25 cellular contexts compared by ENCODE assay signal in genomic region chr5:95424016-95424415, GRCh38. TPM values are rescaled to one million over a fixed set of nuclear protein-coding genes. Genes with fewer than 3 reads are reported as not detected.
DNase-seq lines count a peak whose midpoint lies in the region; ATAC-seq and TF ChIP-seq lines count a peak whose summit lies in the region.
"Had no signal": no experiment of that assay in that cellular context is flagged by ENCODE, and none has a peak within 500 bp of the region (broad histone marks: within the 10 kb centered on the region; RNA-seq: fewer than 3 reads in every experiment).

No MANE protein-coding gene starts in this region.

- no peaks in the 10 kb centered on the region for H3K27me3 ChIP-seq in spleen (replicated peaks in 1 of 7)
- no peaks in the 10 kb centered on the region for H3K27me3 ChIP-seq in effector memory CD4-positive, alpha-beta T cell (replicated peaks; ENCODE audit: control insufficient read depth, insufficient read depth, low read length, poor library complexity, severe bottlenecking)
- H3K27me3 ChIP-seq: BLaER1, SJCRH30 had no signal

- no peaks in the 10 kb centered on the region for H3K4me1 ChIP-seq in spleen
- no peaks in the 10 kb centered on the region for H3K4me1 ChIP-seq in effector memory CD4-positive, alpha-beta T cell (ENCODE audit: control insufficient read depth, insufficient read depth, low read length, poor library complexity, severe bottlenecking)
- H3K4me1 ChIP-seq: BLaER1, Caco-2 had no signal

- intact Hi-C loops in spleen (cut with DNase I; ENCODE audit: low total_unique reads) = no loop called here

- TF ChIP-seq POLR2A in spleen (IDR thresholded peaks at IDR 0.05) = no peak

- no peaks in the 10 kb centered on the region for H3K36me3 ChIP-seq in spleen
- no peaks in the 10 kb centered on the region for H3K36me3 ChIP-seq in effector memory CD4-positive, alpha-beta T cell (ENCODE audit: control insufficient read depth, insufficient read depth, low read length)
- H3K36me3 ChIP-seq: BLaER1, HAP-1, SJCRH30 had no signal

- H3K9me3 ChIP-seq in spleen = no peaks in the 10 kb centered on the region
- no peaks in the 10 kb centered on the region for H3K9me3 ChIP-seq in effector memory CD4-positive, alpha-beta T cell (ENCODE audit: control insufficient read depth, low read length)
- H3K9me3 ChIP-seq: BLaER1, Caco-2, HAP-1, SJCRH30 had no signal

- DNase-seq in NCI-H146 (lab: John Stamatoyannopoulos, UW) (peak; percentile 6), NCI-H146 treated with DMSO at 0.1 percent for 48 hours (lab: John Stamatoyannopoulos, UW; ENCODE audit: unreplicated experiment) (no peak), spleen (no peak), NCI-H2029 treated with DMSO at 0.1 percent for 48 hours (lab: John Stamatoyannopoulos, UW) (no peak), KG1 (lab: John Stamatoyannopoulos, UW) (no peak)
- no peak for DNase-seq in effector memory CD4-positive, alpha-beta T cell
- DNase-seq: ACHN; Caco-2; CD4-positive, alpha-beta T cell; DMS 273 treated with DMSO at 0.1 percent for 48 hours; DMS79 treated with DMSO at 0.1 percent for 48 hours; Karpas-422; NCI-H1105 treated with DMSO at 0.1 percent for 48 hours; NCI-H1694 treated with DMSO at 0.1 percent for 48 hours; NCI-H446 treated with DMSO at 0.1 percent for 48 hours; NCI-H526 treated with DMSO at 0.1 percent for 48 hours; OCI-M1; SJCRH30; T-cell had no signal

- WGBS in spleen, 5 donors = 86 to 93% (median 91%) methylated on average over 4 of the region's 4 CpGs

- H3K27ac ChIP-seq in spleen = no peak overlapping the region
- H3K27ac ChIP-seq in effector memory CD4-positive, alpha-beta T cell (ENCODE audit: insufficient read depth, low read length, poor library complexity, severe bottlenecking) = no peak overlapping the region
- H3K27ac ChIP-seq: 22Rv1, BLaER1, SJCRH30 had no signal

- ATAC-seq in HG02981 (IDR thresholded peaks at IDR 0.05; ENCODE audit: unreplicated experiment) (peak; percentile 49), HG03442 (IDR thresholded peaks at IDR 0.05; ENCODE audit: unreplicated experiment) (peak; percentile 31)
- ATAC-seq: T-cell had no signal

- no peak for TF ChIP-seq CTCF in spleen (IDR thresholded peaks at IDR 0.05 in 8 of 11, conservative IDR thresholded peaks at IDR 0.05 in 3 of 11)

- H3K4me3 ChIP-seq in spleen = no peak overlapping the region
- H3K4me3 ChIP-seq in effector memory CD4-positive, alpha-beta T cell (ENCODE audit: insufficient read depth, low read depth, low read length, poor library complexity, severe bottlenecking) = no peak overlapping the region
- H3K4me3 ChIP-seq: BLaER1, HAP-1, SJCRH30 had no signal

RNA-seq across cellular contexts. Expression of gene FAM81B, which starts 32.9 kb away (rescaled TPM):
- total RNA-seq in spleen = not detected
- polyA plus RNA-seq in spleen = under 1 TPM in 2 of 3 donors, not detected in 1; 0.13 to 0.61 TPM
- total RNA-seq: Caco-2; CD4-positive, alpha-beta T cell; SJCRH30; T-cell had no signal
- polyA plus RNA-seq: IgD-negative memory B cell had no signal
